Comparison of ENCODE assay signal across 23 cellular contexts in the genomic region with DNA sequence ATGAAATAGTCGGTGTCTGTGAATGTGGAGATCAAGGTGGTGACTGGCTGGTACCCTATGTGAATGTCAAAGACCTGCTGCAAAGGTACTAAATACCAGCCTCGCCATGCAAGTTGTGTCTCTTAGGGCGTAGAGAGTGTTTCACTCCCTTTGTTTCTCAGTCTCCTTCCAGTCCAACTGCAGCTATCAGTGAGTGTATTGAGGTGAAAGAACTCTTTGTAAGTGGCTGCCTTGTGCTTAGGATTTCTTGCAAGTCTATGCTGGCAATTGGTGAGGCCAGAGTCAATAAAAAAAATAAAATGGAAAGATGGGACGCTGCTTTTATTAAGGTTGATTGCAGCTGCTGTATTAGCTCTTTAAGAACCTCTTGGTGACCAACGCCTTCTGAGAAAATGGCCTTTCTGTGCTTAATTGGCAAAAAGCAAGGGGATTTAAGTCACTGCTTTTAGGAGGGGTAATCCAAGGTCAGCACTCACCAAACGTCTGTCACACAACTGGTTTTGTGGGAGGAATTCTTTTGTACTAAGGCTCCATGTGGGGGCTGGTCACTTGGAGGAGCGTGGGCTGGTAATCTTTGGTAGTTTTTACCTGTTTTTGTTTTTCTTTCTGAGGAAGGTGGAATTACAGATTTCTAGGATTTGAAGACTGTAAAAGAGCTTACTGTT.
A peak's percentile ranks its signal among the peaks of the same experiment; 100 is the strongest.
DNase-seq lines count a peak whose midpoint lies in the region; ATAC-seq and TF ChIP-seq lines count a peak whose summit lies in the region.
"Had no signal": no experiment of that assay in that cellular context is flagged by ENCODE, and none has a peak within 500 bp of the region (broad histone marks: within the 10 kb centered on the region; RNA-seq: fewer than 3 reads in every experiment).

No MANE protein-coding gene starts in this region.

- no peak overlapping the region for H3K9ac ChIP-seq in stomach smooth muscle (ENCODE audit: low read length in 2 of 2)
- H3K9ac ChIP-seq: KMS-11 had no signal

- no peak for TF ChIP-seq CTCF in HFFc6 (IDR thresholded peaks at IDR 0.05)
- TF ChIP-seq CTCF in brain (conservative IDR thresholded peaks at IDR 0.05) = no peak

- H3K4me3 Mint-ChIP-seq in HFFc6 = no peak overlapping the region
- peak overlapping the region in 1 of 5 experiments; percentile 9 for H3K4me3 Mint-ChIP-seq in brain
- H3K4me3 Mint-ChIP-seq: activated CD8-positive, alpha-beta T cell treated with anti-CD3 and anti-CD28 coated beads, Interleukin-2, amount 10 ng/mL, durations not matched to agents 7 days and 5 days; CD8-positive, alpha-beta T cell; stimulated activated naive CD8-positive, alpha-beta T cell treated with anti-CD3 and anti-CD28 coated beads, Interleukin-15, Interleukin-2, amounts not matched to agents 100 ng/mL and 50 ng/mL, for 24 hours; T-helper 17 cell; WTC11 had no signal

- H3K4me1 ChIP-seq in stomach smooth muscle (ENCODE audit: control insufficient read depth, insufficient read depth, low read length) = peaks cover 52% of the 10 kb centered on the region

- DNase-seq in HFFc6 (no peak), myocyte (ENCODE audit: low read depth) (peak; percentile 59), hepatic stellate cell (ENCODE audit: low spot score) (no peak)
- no peak for DNase-seq in activated CD8-positive, alpha-beta memory T cell treated with anti-CD3 and anti-CD28 coated beads, Interleukin-2, amount 50 U/mL, for 48 hours
- no peak for DNase-seq in NK-92 treated with Interleukin-12 subunit alpha and Interleukin-12 subunit beta, amount 100 ng/mL, for 24 hours (lab: John Stamatoyannopoulos, UW)
- DNase-seq: activated CD8-positive, alpha-beta T cell treated with anti-CD3 and anti-CD28 coated beads, Interleukin-2, amount 10 ng/mL, durations not matched to agents 7 days and 5 days; CD8-positive, alpha-beta T cell; esophagus squamous epithelium; HCEC 1CT; heart left ventricle; NCI-H2029; NCI-H526 treated with DMSO at 0.1 percent for 48 hours; PC-3; SIG-M5; T-helper 17 cell had no signal

- H3K27me3 Mint-ChIP-seq in HFFc6 (ENCODE audit: insufficient read depth) (no peaks in the 10 kb centered on the region), brain (no peaks in the 10 kb centered on the region)

- no peaks in the 10 kb centered on the region for H3K27me3 ChIP-seq in stomach smooth muscle (ENCODE audit: control insufficient read depth in 1 of 2, insufficient read depth in 2 of 2, low read length in 2 of 2)
- H3K27me3 ChIP-seq: cardiac muscle cell, esophagus squamous epithelium, heart left ventricle had no signal

- no peaks in the 10 kb centered on the region for H3K9me3 ChIP-seq in stomach smooth muscle (ENCODE audit: control insufficient read depth in 2 of 2, low read length in 2 of 2)
- H3K9me3 ChIP-seq: esophagus squamous epithelium, heart left ventricle had no signal

- no peaks in the 10 kb centered on the region for H3K9me3 Mint-ChIP-seq in HFFc6
- no peaks in the 10 kb centered on the region for H3K9me3 Mint-ChIP-seq in brain
- H3K9me3 Mint-ChIP-seq: CD8-positive, alpha-beta T cell; stimulated activated naive CD8-positive, alpha-beta T cell treated with anti-CD3 and anti-CD28 coated beads, Interleukin-15, Interleukin-2, amounts not matched to agents 100 ng/mL and 50 ng/mL, for 24 hours; WTC11 had no signal

- peaks cover 37% of the 10 kb centered on the region for H3K36me3 Mint-ChIP-seq in HFFc6 (ENCODE audit: low read depth)
- peaks cover 25% of the 10 kb centered on the region for H3K36me3 Mint-ChIP-seq in brain
- H3K36me3 Mint-ChIP-seq: CD8-positive, alpha-beta T cell; WTC11 had no signal

- H3K27ac Mint-ChIP-seq in HFFc6 = peak overlapping the region; percentile 23; the same call in 1 of the 2 replicates
- peak overlapping the region; percentile 12 to 69 (median 59) for H3K27ac Mint-ChIP-seq in brain
- H3K27ac Mint-ChIP-seq: activated CD8-positive, alpha-beta T cell treated with anti-CD3 and anti-CD28 coated beads, Interleukin-2, amount 10 ng/mL, durations not matched to agents 7 days and 5 days; CD8-positive, alpha-beta T cell; stimulated activated naive CD8-positive, alpha-beta T cell treated with anti-CD3 and anti-CD28 coated beads, Interleukin-15, Interleukin-2, amounts not matched to agents 100 ng/mL and 50 ng/mL, for 24 hours; T-helper 17 cell; WTC11 had no signal

- ATAC-seq in GM18858 (IDR thresholded peaks at IDR 0.05; ENCODE audit: unreplicated experiment) = no peak
- ATAC-seq: activated CD8-positive, alpha-beta T cell treated with anti-CD3 and anti-CD28 coated beads, Interleukin-2, amount 10 ng/mL, durations not matched to agents 7 days and 5 days; CD8-positive, alpha-beta T cell; PC-3; T-helper 17 cell; WTC11 had no signal

- H3K4me3 ChIP-seq in stomach smooth muscle (ENCODE audit: low read length in 2 of 2) = no peak overlapping the region
- H3K4me3 ChIP-seq: cardiac muscle cell, esophagus squamous epithelium, heart left ventricle, lung had no signal

- H3K27ac ChIP-seq in stomach smooth muscle (ENCODE audit: low read length) = peak overlapping the region; percentile 49
- H3K27ac ChIP-seq: cardiac muscle cell, KMS-11 had no signal

- peaks cover 30 to 36% of the 10 kb centered on the region in 2 donors for H3K36me3 ChIP-seq in stomach smooth muscle (ENCODE audit: control insufficient read depth in 2 of 2, insufficient read depth in 2 of 2, low read length in 2 of 2)

- peaks cover 42% of the 10 kb centered on the region for H3K4me1 Mint-ChIP-seq in HFFc6 (ENCODE audit: low read depth)
- H3K4me1 Mint-ChIP-seq in brain = peaks cover 35% of the 10 kb centered on the region
- H3K4me1 Mint-ChIP-seq: T-helper 17 cell had no signal
